ENCODE assay signal across 21 cellular contexts in genomic region chr10:97821308-97822038, GRCh38. TPM values are rescaled to one million over a fixed set of nuclear protein-coding genes. Genes with fewer than 3 reads are reported as not detected.
DNase-seq lines count a peak whose midpoint lies in the region; ATAC-seq and TF ChIP-seq lines count a peak whose summit lies in the region.
"Had no signal": no experiment of that assay in that cellular context is flagged by ENCODE, and none has a peak within 500 bp of the region (broad histone marks: within the 10 kb centered on the region; RNA-seq: fewer than 3 reads in every experiment).

No MANE protein-coding gene starts in this region.

- no peaks in the 10 kb centered on the region for H3K36me3 Mint-ChIP-seq in endodermal cell (ENCODE audit: low read depth)
- H3K36me3 Mint-ChIP-seq: CD14-positive monocyte; mesothelial cell of epicardium; stimulated activated naive B cell treated with anti-CD40 and anti-IgM and Interleukin-4, amounts not matched to agents 10 μg/mL and 1 μg/mL and 100 μg/mL, for 72 hours had no signal

- TF ChIP-seq POLR2A in right lobe of liver (IDR thresholded peaks at IDR 0.05), result no peak

- DNase-seq in NCI-H2227 (lab: John Stamatoyannopoulos, UW; ENCODE audit: unreplicated experiment) (peak; percentile 15), NCI-H2227 treated with DMSO at 0.1 percent for 48 hours (lab: John Stamatoyannopoulos, UW) (no peak), NCI-H226 (peak; percentile 5), endodermal cell (peak; percentile 79), retina (peak; percentile 25), right lobe of liver (no peak)
- DNase-seq: activated CD8-positive, alpha-beta T cell treated with anti-CD3 and anti-CD28 coated beads for 36 hours; GM23248; NCI-H524 treated with DMSO at 0.1 percent for 48 hours; stimulated activated naive B cell treated with anti-CD40 and anti-IgM and Interleukin-4, amounts not matched to agents 10 μg/mL and 1 μg/mL and 100 μg/mL, for 72 hours; upper lobe of right lung had no signal

- H3K9ac ChIP-seq in endodermal cell (ENCODE audit: extremely low read depth, low read length, poor library complexity, severe bottlenecking), result no peak overlapping the region
- H3K9ac ChIP-seq: GM23248 had no signal

- H3K36me3 ChIP-seq in endodermal cell (ENCODE audit: control insufficient read depth, insufficient read depth, low read length) (no peaks in the 10 kb centered on the region), right lobe of liver (no peaks in the 10 kb centered on the region)
- H3K36me3 ChIP-seq: neutrophil, upper lobe of right lung had no signal

- H3K4me1 ChIP-seq in endodermal cell (ENCODE audit: control insufficient read depth, insufficient read depth, low read length), result peaks cover 8% of the 10 kb centered on the region
- H3K4me1 ChIP-seq in right lobe of liver, result no peaks in the 10 kb centered on the region
- H3K4me1 ChIP-seq: upper lobe of right lung had no signal

- TF ChIP-seq CTCF in endodermal cell (conservative IDR thresholded peaks at IDR 0.05) (no peak), right lobe of liver (IDR thresholded peaks at IDR 0.05) (no peak)

- H3K27ac Mint-ChIP-seq in endodermal cell, result no peak overlapping the region
- H3K27ac Mint-ChIP-seq: activated CD8-positive, alpha-beta T cell treated with anti-CD3 and anti-CD28 coated beads for 36 hours; CD14-positive monocyte; mesothelial cell of epicardium; stimulated activated naive B cell treated with anti-CD40 and anti-IgM and Interleukin-4, amounts not matched to agents 10 μg/mL and 1 μg/mL and 100 μg/mL, for 72 hours had no signal

- intact Hi-C loops in right lobe of liver (cut with DNase I), result no loop called here

- no peak overlapping the region for H3K4me3 Mint-ChIP-seq in endodermal cell
- H3K4me3 Mint-ChIP-seq: activated CD8-positive, alpha-beta T cell treated with anti-CD3 and anti-CD28 coated beads for 36 hours; CD14-positive monocyte; central memory CD8-positive, alpha-beta T cell; mesothelial cell of epicardium; stimulated activated naive B cell treated with anti-CD40 and anti-IgM and Interleukin-4, amounts not matched to agents 10 μg/mL and 1 μg/mL and 100 μg/mL, for 72 hours had no signal

- H3K9me3 ChIP-seq in endodermal cell (ENCODE audit: control insufficient read depth, low read length) (no peaks in the 10 kb centered on the region), right lobe of liver (no peaks in the 10 kb centered on the region)
- H3K9me3 ChIP-seq: neutrophil, upper lobe of right lung had no signal

- H3K4me1 Mint-ChIP-seq in endodermal cell, result peaks cover 11% of the 10 kb centered on the region
- H3K4me1 Mint-ChIP-seq: CD14-positive monocyte; central memory CD8-positive, alpha-beta T cell; mesothelial cell of epicardium; stimulated activated naive B cell treated with anti-CD40 and anti-IgM and Interleukin-4, amounts not matched to agents 10 μg/mL and 1 μg/mL and 100 μg/mL, for 72 hours had no signal

- H3K27me3 ChIP-seq in endodermal cell (ENCODE audit: control insufficient read depth, insufficient read depth, low read length, poor library complexity, severe bottlenecking) (no peaks in the 10 kb centered on the region), right lobe of liver (no peaks in the 10 kb centered on the region)
- H3K27me3 ChIP-seq: upper lobe of right lung had no signal

- H3K9me3 Mint-ChIP-seq in endodermal cell, result no peaks in the 10 kb centered on the region
- H3K9me3 Mint-ChIP-seq: activated CD8-positive, alpha-beta T cell treated with anti-CD3 and anti-CD28 coated beads for 36 hours; central memory CD8-positive, alpha-beta T cell; mesothelial cell of epicardium; stimulated activated naive B cell treated with anti-CD40 and anti-IgM and Interleukin-4, amounts not matched to agents 10 μg/mL and 1 μg/mL and 100 μg/mL, for 72 hours had no signal

- H3K27me3 Mint-ChIP-seq in endodermal cell (ENCODE audit: insufficient read depth), result no peaks in the 10 kb centered on the region
- H3K27me3 Mint-ChIP-seq: activated CD8-positive, alpha-beta T cell treated with anti-CD3 and anti-CD28 coated beads for 36 hours had no signal

- H3K4me3 ChIP-seq in endodermal cell (ENCODE audit: low read length), result no peak overlapping the region
- H3K4me3 ChIP-seq in right lobe of liver, result no peak overlapping the region
- H3K4me3 ChIP-seq: GM23248, skin epidermis, upper lobe of right lung had no signal

- 51 to 58% methylated on average over 4 to 9 of the region's 9 CpGs for whole genome bisulfite sequencing in endodermal cell (ENCODE audit: insufficient coverage in 1 of 2, insufficient read length in 1 of 2), 2 experiments
- 20% methylated on average over 2 of the region's 9 CpGs for WGBS in right lobe of liver (ENCODE audit: insufficient coverage, low coverage, low lambda C conversion rate, missing lambda C conversion rate)

- no peak overlapping the region for H3K27ac ChIP-seq in endodermal cell (ENCODE audit: low read depth, low read length)
- H3K27ac ChIP-seq in right lobe of liver, result no peak overlapping the region
- H3K27ac ChIP-seq: GM23248, neutrophil, upper lobe of right lung had no signal

- ATAC-seq in GM19324 (IDR thresholded peaks at IDR 0.05; ENCODE audit: low FRiP score, unreplicated experiment) (no peak), right lobe of liver (no peak), HG02759 (IDR thresholded peaks at IDR 0.05; ENCODE audit: unreplicated experiment) (no peak)
- ATAC-seq: activated CD8-positive, alpha-beta T cell treated with anti-CD3 and anti-CD28 coated beads for 36 hours; upper lobe of right lung had no signal

RNA-seq across cellular contexts. Expression of gene GOLGA7B, which starts 28.2 kb away (rescaled TPM):
- total RNA-seq in endodermal cell (under 1 TPM; 0.18 to 0.27 TPM), right lobe of liver (under 1 TPM; 0.06 to 0.28 (median 0.14) TPM)
- 0.11 TPM for polyA plus RNA-seq in endodermal cell (2013, experiment 1 of 2)
- 0.12 TPM for polyA plus RNA-seq in endodermal cell (2013, experiment 2 of 2)
- total RNA-seq: glomerular endothelial cell, GM23248 had no signal
- polyA plus RNA-seq: CD14-positive monocyte, GM23248 had no signal

RNA-seq across cellular contexts. Expression of gene SFRP5, which starts 49.7 kb away (rescaled TPM):
- total RNA-seq in endodermal cell (1 to 10 TPM; 1.8 to 2.3 TPM), right lobe of liver (1 to 10 TPM; 1.6 to 6.6 (median 4.5) TPM)
- 1.2 TPM for polyA plus RNA-seq in endodermal cell (2013, experiment 1 of 2)
- polyA plus RNA-seq in endodermal cell (2013, experiment 2 of 2), result 0.95 TPM
- total RNA-seq: A673, glomerular endothelial cell, GM23248, RPMI7951 had no signal
- polyA plus RNA-seq: CD14-positive monocyte, GM23248 had no signal

Comparison
In these comparisons a context has a peak if more than half of its experiments do, and no peak if none do; other contexts are left out.
1. DNase-seq: peak in NCI-H2227 (single experiment), NCI-H226 (single experiment), endodermal cell (single experiment) and retina (single experiment); none in NCI-H2227 treated with DMSO at 0.1 percent for 48 hours (single experiment) and right lobe of liver (0 of 3).